In the genomic region with DNA sequence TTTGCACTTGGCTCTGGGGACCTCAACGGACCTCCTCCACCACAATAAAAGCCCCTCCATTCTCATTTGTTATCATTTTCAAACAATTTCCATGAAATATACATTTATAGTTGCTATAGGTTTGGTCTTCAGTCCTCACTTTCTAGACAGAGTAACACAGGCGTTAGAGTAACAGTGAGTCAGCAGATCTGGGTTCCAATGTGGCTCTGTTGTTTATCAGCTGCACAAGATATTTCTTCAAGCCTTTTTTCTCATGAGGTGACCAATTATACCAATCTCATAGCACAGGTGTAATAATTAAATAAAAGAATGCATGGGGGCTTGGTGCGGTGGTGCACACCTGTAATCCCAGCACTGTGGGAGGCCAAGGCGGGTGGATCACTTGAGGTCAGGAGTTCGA, we compare ENCODE assay signal across 1 cellular context.
TF ChIP-seq lines count a peak whose summit lies in the region.

No MANE protein-coding gene starts in this region.

TF ChIP-seq in K562, 482 proteins besides CTCF, POLR2A, EP300 and RAD21 (continued from another document):
- TF ChIP-seq MEF2A (IDR thresholded peaks at IDR 0.05; ENCODE audit: control insufficient read depth, low read depth, low read length) (no peak), NFIX (CRISPR knock-in tag; IDR thresholded peaks at IDR 0.05; ENCODE audit: low read depth) (no peak), ZBTB33 (CRISPR knock-in tag; IDR thresholded peaks at IDR 0.05) (no peak), HOXB6 (CRISPR knock-in tag; IDR thresholded peaks at IDR 0.05; ENCODE audit: borderline replicate concordance) (no peak), KAT8 (IDR thresholded peaks at IDR 0.05; ENCODE audit: low read depth) (no peak), TEAD1 (CRISPR knock-in tag; IDR thresholded peaks at IDR 0.05) (no peak), KDM1A (IDR thresholded peaks at IDR 0.05) (peak; percentile 31 to 43; a peak in 1 of 4 replicates)
